In the genomic region with DNA sequence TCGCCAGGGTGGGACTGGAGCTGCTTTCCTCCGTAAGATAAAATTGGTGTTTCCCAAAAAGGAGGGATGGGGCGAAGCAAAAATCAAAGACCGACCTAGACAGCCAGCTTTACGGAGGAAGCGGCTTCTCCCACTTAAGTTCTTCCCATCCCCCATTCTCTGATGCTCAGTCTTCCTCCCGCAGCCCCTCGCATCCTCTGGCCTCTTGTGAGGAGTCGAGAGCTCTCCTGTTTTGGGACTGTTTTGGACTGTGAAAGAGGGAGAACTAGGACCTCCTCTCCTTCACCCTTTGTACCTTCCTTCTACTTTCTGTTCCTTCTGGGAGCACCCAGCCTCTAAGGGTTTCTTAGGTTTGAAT, we compare ENCODE assay signal across 8 cellular contexts. TPM values are rescaled to one million over a fixed set of nuclear protein-coding genes. Genes with fewer than 3 reads are reported as not detected.
DNase-seq lines count a peak whose midpoint lies in the region; ATAC-seq and TF ChIP-seq lines count a peak whose summit lies in the region.

No MANE protein-coding gene starts in this region.

- H3K4me1 ChIP-seq in right atrium auricular region, result peaks cover 0 to 34% of the 10 kb centered on the region in 2 donors
- peaks cover 19 to 32% (median 25%) of the 10 kb centered on the region in 3 donors for H3K4me1 ChIP-seq in skeletal muscle tissue (ENCODE audit: control insufficient read depth in 3 of 3, insufficient read depth in 3 of 3, low read length in 3 of 3)

- H3K27ac ChIP-seq in VCaP, result peak overlapping the region; percentile 87
- peak overlapping the region; percentile 87 to 96 for H3K27ac ChIP-seq in right atrium auricular region
- peak overlapping the region; percentile 82 for H3K27ac ChIP-seq in skeletal muscle tissue (ENCODE audit: low read depth, low read length)

- H3K9me3 ChIP-seq in right atrium auricular region (no peaks in the 10 kb centered on the region), skeletal muscle tissue (ENCODE audit: control insufficient read depth in 3 of 3, low read length in 3 of 3) (no peaks in the 10 kb centered on the region)

- H3K9ac ChIP-seq in skeletal muscle tissue (ENCODE audit: low read depth in 1 of 3, low read length in 3 of 3), result peak overlapping the region; percentile 67 to 85 (median 83)

- peak overlapping the region; percentile 91 for H3K4me3 Mint-ChIP-seq in activated T-cell treated with anti-CD3 and anti-CD28 coated beads, Interleukin-2, amount 50 U/mL, for 24 hours

- no peaks in the 10 kb centered on the region for H3K27me3 ChIP-seq in right atrium auricular region
- peaks cover 0 to 4% (median 0%) of the 10 kb centered on the region in 3 donors for H3K27me3 ChIP-seq in skeletal muscle tissue (ENCODE audit: control insufficient read depth in 3 of 3, insufficient read depth in 3 of 3, low read length in 3 of 3)

- ATAC-seq in GM21723 (IDR thresholded peaks at IDR 0.05; ENCODE audit: unreplicated experiment) (no peak), GM21825 (IDR thresholded peaks at IDR 0.05; ENCODE audit: unreplicated experiment) (no peak)

- H3K4me1 Mint-ChIP-seq in activated T-cell treated with anti-CD3 and anti-CD28 coated beads, Interleukin-2, amount 50 U/mL, for 24 hours (ENCODE audit: low read depth), result peaks cover 36% of the 10 kb centered on the region

- TF ChIP-seq CTCF in VCaP (conservative IDR thresholded peaks at IDR 0.05), result no peak
- TF ChIP-seq CTCF in right atrium auricular region (IDR thresholded peaks at IDR 0.05), result no peak

- H3K4me3 ChIP-seq in right atrium auricular region, result peak overlapping the region; percentile 88 to 89
- peak overlapping the region; percentile 79 to 93 (median 89) for H3K4me3 ChIP-seq in skeletal muscle tissue (ENCODE audit: low read length in 3 of 3)

- H3K27me3 Mint-ChIP-seq in activated T-cell treated with anti-CD3 and anti-CD28 coated beads, Interleukin-2, amount 50 U/mL, for 24 hours, result peaks cover 34% of the 10 kb centered on the region

- peaks cover 9% of the 10 kb centered on the region for H3K36me3 Mint-ChIP-seq in activated T-cell treated with anti-CD3 and anti-CD28 coated beads, Interleukin-2, amount 50 U/mL, for 24 hours (ENCODE audit: low read depth)

- DNase-seq in activated T-cell treated with anti-CD3 and anti-CD28 coated beads, Interleukin-2, amount 50 U/mL, for 24 hours, result no peak
- no peak for DNase-seq in activated T-cell treated with anti-CD3 and anti-CD28 coated beads for 4 hours
- DNase-seq in right atrium auricular region (ENCODE audit: low spot score), result no peak
- no peak for DNase-seq in HEK293T (ENCODE audit: extremely low spot score)

- CTCF ChIA-PET in HEK293T (lab: Yijun Ruan, JAX), result interaction anchor here (1.4 kb wide), 1 partner anchor 322 kb away, joined by 4 read pairs; a partner anchor contains a TSS

- H3K27ac Mint-ChIP-seq in activated T-cell treated with anti-CD3 and anti-CD28 coated beads, Interleukin-2, amount 50 U/mL, for 24 hours, result no peak overlapping the region

- no peaks in the 10 kb centered on the region for H3K36me3 ChIP-seq in right atrium auricular region
- H3K36me3 ChIP-seq in skeletal muscle tissue (ENCODE audit: control insufficient read depth in 3 of 3, insufficient read depth in 3 of 3, low read length in 3 of 3), result no peaks in the 10 kb centered on the region

- POLR2A ChIA-PET in HEK293T (lab: Yijun Ruan, JAX), result interaction anchor here (1.0 to 3.4 kb wide), 9 partner anchors 11 to 657 kb away, joined by 3 to 22 read pairs (median 4); a partner anchor contains a TSS

- no peaks in the 10 kb centered on the region for H3K9me3 Mint-ChIP-seq in activated T-cell treated with anti-CD3 and anti-CD28 coated beads, Interleukin-2, amount 50 U/mL, for 24 hours

TF ChIP-seq in HEK293T, 16 proteins besides CTCF, POLR2A, EP300 and RAD21:
- TF ChIP-seq SP1 (IDR thresholded peaks at IDR 0.05), result no peak
- TF ChIP-seq HDGF (IDR thresholded peaks at IDR 0.05; ENCODE audit: borderline replicate concordance), result no peak
- TF ChIP-seq FOXK2 (IDR thresholded peaks at IDR 0.05), result no peak
- TF ChIP-seq ARNT (IDR thresholded peaks at IDR 0.05), result no peak
- no peak for TF ChIP-seq FOXA1 (IDR thresholded peaks at IDR 0.05)
- no peak for TF ChIP-seq FOXM1 (IDR thresholded peaks at IDR 0.05; ENCODE audit: borderline replicate concordance)
- TF ChIP-seq ELF4 (IDR thresholded peaks at IDR 0.05), result no peak
- no peak for TF ChIP-seq TARDBP (IDR thresholded peaks at IDR 0.05)
TF ChIP-seq in HEK293T: peak in this region for 0.

RNA-seq across cellular contexts. Expression of a gene that starts 0.6 kb away (rescaled TPM):
- total RNA-seq in right atrium auricular region, result 10 to 100 TPM; 10.2 to 13.4 TPM
- 8.4 TPM for total RNA-seq in skeletal muscle tissue
